ENCODE assay signal across 8 cellular contexts in the genomic region with DNA sequence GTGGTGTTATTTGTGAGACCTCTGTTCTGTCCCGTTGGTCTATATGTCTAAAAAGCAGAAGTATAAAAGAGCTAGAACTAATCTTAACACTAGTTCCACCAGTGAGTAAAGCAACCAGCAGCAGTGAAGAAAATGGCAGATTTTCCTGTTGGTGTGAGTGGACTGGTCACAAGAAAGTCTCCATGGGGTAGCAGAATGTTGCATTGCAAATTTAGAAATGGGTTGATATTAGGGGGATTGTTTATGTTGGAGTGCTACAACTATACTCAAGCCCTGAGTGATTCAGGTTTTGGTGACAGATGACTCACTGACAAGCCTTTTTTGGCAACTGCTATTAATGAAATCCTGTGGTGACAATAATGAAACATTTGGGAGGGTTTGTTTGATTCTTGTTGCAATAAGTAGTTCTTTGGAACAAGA. TPM values are rescaled to one million over a fixed set of nuclear protein-coding genes. Genes with fewer than 3 reads are reported as not detected.
A peak's percentile ranks its signal among the peaks of the same experiment; 100 is the strongest.
DNase-seq lines count a peak whose midpoint lies in the region; ATAC-seq and TF ChIP-seq lines count a peak whose summit lies in the region.

No MANE protein-coding gene starts in this region.

- peak; percentile 69 for DNase-seq in A172 (ENCODE audit: low spot score)
- DNase-seq in T-helper 2 cell treated with Interferon-gamma antibody and Interleukin-4, amounts not matched to agents 5 μg/mL and 100 μg/mL, for 36 hours (ENCODE audit: low spot score) = no peak
- peak; percentile 59 for DNase-seq in iris pigment epithelial cell (ENCODE audit: low read depth)
- DNase-seq in ovary = no peak
- DNase-seq in GM13977 (ENCODE audit: low spot score) = no peak
- DNase-seq in cortex of kidney (lab: John Stamatoyannopoulos, UW) = no peak

- H3K4me1 ChIP-seq in ovary (ENCODE audit: insufficient read depth) = peaks cover 2% of the 10 kb centered on the region

- no peaks in the 10 kb centered on the region for H3K27me3 Mint-ChIP-seq in T-helper 2 cell treated with Interferon-gamma antibody and Interleukin-4, amounts not matched to agents 5 μg/mL and 100 μg/mL, for 36 hours (ENCODE audit: low read depth)

- in situ Hi-C loops in GM13977 (cut with MboI; ENCODE audit: low pct_unique_long_range_greater_than_20kb, low sequenced_read_pairs, unreplicated experiment) = no loop called here

- H3K36me3 ChIP-seq in ovary = no peaks in the 10 kb centered on the region

- no peak overlapping the region for H3K4me3 ChIP-seq in ovary

- H3K27me3 ChIP-seq in ovary = no peaks in the 10 kb centered on the region

- peak overlapping the region; percentile 23 for H3K4me3 Mint-ChIP-seq in T-helper 2 cell treated with Interferon-gamma antibody and Interleukin-4, amounts not matched to agents 5 μg/mL and 100 μg/mL, for 36 hours

- H3K4me1 Mint-ChIP-seq in T-helper 2 cell treated with Interferon-gamma antibody and Interleukin-4, amounts not matched to agents 5 μg/mL and 100 μg/mL, for 36 hours (ENCODE audit: low read depth) = peaks cover 39% of the 10 kb centered on the region

- TF ChIP-seq EP300 in ovary (IDR thresholded peaks at IDR 0.05) = no peak

- no peaks in the 10 kb centered on the region for H3K9me3 Mint-ChIP-seq in T-helper 2 cell treated with Interferon-gamma antibody and Interleukin-4, amounts not matched to agents 5 μg/mL and 100 μg/mL, for 36 hours

- H3K9me3 ChIP-seq in ovary = no peaks in the 10 kb centered on the region

- H3K27ac Mint-ChIP-seq in T-helper 2 cell treated with Interferon-gamma antibody and Interleukin-4, amounts not matched to agents 5 μg/mL and 100 μg/mL, for 36 hours = peak overlapping the region; percentile 34

- ATAC-seq in GM18868 (IDR thresholded peaks at IDR 0.05; ENCODE audit: unreplicated experiment) = peak; percentile 87
- ATAC-seq in HG03175 (IDR thresholded peaks at IDR 0.05; ENCODE audit: unreplicated experiment) = peak; percentile 59

- TF ChIP-seq POLR2A in ovary (IDR thresholded peaks at IDR 0.05) = no peak

- H3K27ac ChIP-seq in ovary = no peak overlapping the region

- TF ChIP-seq CTCF in ovary (IDR thresholded peaks at IDR 0.05) = no peak
- no peak for TF ChIP-seq CTCF in GM13977 (IDR thresholded peaks at IDR 0.05; ENCODE audit: extremely low read depth, insufficient read depth, missing control alignments)

- peaks cover 29% of the 10 kb centered on the region for H3K36me3 Mint-ChIP-seq in T-helper 2 cell treated with Interferon-gamma antibody and Interleukin-4, amounts not matched to agents 5 μg/mL and 100 μg/mL, for 36 hours (ENCODE audit: low read depth)

- WGBS in ovary, 3 donors = 62 to 76% (median 73%) methylated on average over 1 of the region's 1 CpG

- intact Hi-C loops in ovary (cut with DNase I) = no loop called here

RNA-seq across cellular contexts. Expression of a gene that starts 5.6 kb away (rescaled TPM):
- 43.0 and 52.4 TPM in 2 replicates for total RNA-seq in A172 (2014; rRNA removed; shearing (Covaris generic))
- 10 to 100 TPM; 20.1 to 34.4 (median 26.1) TPM for total RNA-seq in ovary
- polyA plus RNA-seq in ovary = 10 to 100 TPM in 1 of 2 donors, 1 to 10 TPM in 1; 6.8 to 14.0 TPM

RNA-seq across cellular contexts. Expression of a gene that starts 10.8 kb away (rescaled TPM):
- total RNA-seq in A172 (2014; rRNA removed; shearing (Covaris generic)) = 181 and 372 TPM in 2 replicates
- 10 to 100 TPM; 18.4 to 43.8 (median 29.6) TPM for total RNA-seq in ovary
- 10 to 100 TPM; 45.3 to 59.8 TPM for polyA plus RNA-seq in ovary

Comparison
In these comparisons a context has a peak if more than half of its experiments do, and no peak if none do; other contexts are left out.
1. DNase-seq: peak in A172 (single experiment) and iris pigment epithelial cell (single experiment); none in T-helper 2 cell treated with Interferon-gamma antibody and Interleukin-4, amounts not matched to agents 5 μg/mL and 100 μg/mL, for 36 hours (single experiment), ovary (0 of 5), GM13977 (single experiment) and cortex of kidney (single experiment).